ENCODE assay signal across 11 cellular contexts in genomic region chr2:148660999-148661398, GRCh38. TPM values are rescaled to one million over a fixed set of nuclear protein-coding genes. Genes with fewer than 3 reads are reported as not detected.
DNase-seq lines count a peak whose midpoint lies in the region; ATAC-seq lines count a peak whose summit lies in the region.
"Had no signal": no experiment of that assay in that cellular context is flagged by ENCODE, and none has a peak within 500 bp of the region (broad histone marks: within the 10 kb centered on the region; RNA-seq: fewer than 3 reads in every experiment).

No MANE protein-coding gene starts in this region.

- H3K4me1 Mint-ChIP-seq in CD4-positive, alpha-beta memory T cell = peaks cover 61 to 83% (median 74%) of the 10 kb centered on the region in 4 donors
- peaks cover 68% of the 10 kb centered on the region for H3K4me1 Mint-ChIP-seq in activated CD4-positive, alpha-beta memory T cell treated with anti-CD3 and anti-CD28 coated beads for 36 hours (ENCODE audit: low read depth)
- peaks cover 44 to 93% (median 81%) of the 10 kb centered on the region in 7 donors for H3K4me1 Mint-ChIP-seq in naive thymus-derived CD4-positive, alpha-beta T cell

- H3K9me3 ChIP-seq in CD4-positive, alpha-beta memory T cell (ENCODE audit: control insufficient read depth in 1 of 2, low read length in 2 of 2) = no peaks in the 10 kb centered on the region
- no peaks in the 10 kb centered on the region for H3K9me3 ChIP-seq in naive thymus-derived CD4-positive, alpha-beta T cell (ENCODE audit: control insufficient read depth in 2 of 3, low read length in 3 of 3)

- intact Hi-C loops in CD4-positive, alpha-beta memory T cell (cut with micrococcal nuclease) = loop anchor here (1.0 kb wide), 1 partner anchor 10 kb away; no protein-coding TSS in a partner anchor
- intact Hi-C loops in activated CD4-positive, alpha-beta memory T cell treated with anti-CD3 and anti-CD28 coated beads for 36 hours (cut with micrococcal nuclease) = no loop called here
- intact Hi-C loops in naive thymus-derived CD4-positive, alpha-beta T cell (cut with micrococcal nuclease) = no loop called here

- no peak overlapping the region for H3K4me3 ChIP-seq in CD4-positive, alpha-beta memory T cell (ENCODE audit: low read length in 2 of 2)
- H3K4me3 ChIP-seq in naive thymus-derived CD4-positive, alpha-beta T cell (ENCODE audit: low read length) = no peak overlapping the region

- H3K27me3 ChIP-seq in CD4-positive, alpha-beta memory T cell (ENCODE audit: insufficient read depth, low read length) = no peaks in the 10 kb centered on the region
- H3K27me3 ChIP-seq in naive thymus-derived CD4-positive, alpha-beta T cell (ENCODE audit: control insufficient read depth in 2 of 2, insufficient read depth in 2 of 2, low read length in 2 of 2) = no peaks in the 10 kb centered on the region

- no peak for DNase-seq in CD4-positive, alpha-beta memory T cell
- peak; percentile 51 for DNase-seq in HCEC 1CT
- DNase-seq in activated CD4-positive, alpha-beta memory T cell treated with anti-CD3 and anti-CD28 coated beads for 36 hours = no peak
- no peak for DNase-seq in naive thymus-derived CD4-positive, alpha-beta T cell
- DNase-seq: MM.1S, naive B cell, NCI-H2107 had no signal

- POLR2A ChIA-PET in CD4-positive, alpha-beta memory T cell (lab: Charles Lee; ENCODE audit: partially characterized antibody) = interaction anchor here (1.0 to 2.0 kb wide), 4 partner anchors 12 to 134 kb away, joined by 3 to 34 read pairs (median 4); partner anchors contain the start of gene EPC2
- POLR2A ChIA-PET in activated CD4-positive, alpha-beta memory T cell treated with anti-CD3 and anti-CD28 coated beads for 36 hours (lab: Charles Lee) = interaction anchor here (1.7 kb wide), 1 partner anchor 17 kb away, joined by 4 read pairs; the partner anchor contains the start of gene EPC2
- POLR2A ChIA-PET in naive thymus-derived CD4-positive, alpha-beta T cell (lab: Charles Lee) = interaction anchor here (0.6 to 2.0 kb wide), 5 partner anchors 9 to 645 kb away, joined by 3 to 10 read pairs (median 3); no protein-coding TSS in a partner anchor

- CTCF ChIA-PET in CD4-positive, alpha-beta memory T cell (lab: Charles Lee; ENCODE audit: partially characterized antibody) = interaction anchor here (1.3 to 1.9 kb wide), 2 partner anchors 9 to 15 kb away, joined by 3 to 5 read pairs; no protein-coding TSS in a partner anchor
- CTCF ChIA-PET in activated CD4-positive, alpha-beta memory T cell treated with anti-CD3 and anti-CD28 coated beads for 36 hours (lab: Charles Lee) = interaction anchor here (0.8 to 1.4 kb wide), 3 partner anchors 13 to 71 kb away, joined by 3 to 4 read pairs (median 3); no protein-coding TSS in a partner anchor
- CTCF ChIA-PET in naive thymus-derived CD4-positive, alpha-beta T cell (lab: Charles Lee) = interaction anchor here (0.6 to 1.6 kb wide), 3 partner anchors 9 to 135 kb away, joined by 3 to 4 read pairs (median 3); no protein-coding TSS in a partner anchor

- peaks cover 76% of the 10 kb centered on the region for H3K4me1 ChIP-seq in CD4-positive, alpha-beta memory T cell (ENCODE audit: insufficient read depth, low read length)
- peaks cover 36 to 40% of the 10 kb centered on the region in 2 donors for H3K4me1 ChIP-seq in naive thymus-derived CD4-positive, alpha-beta T cell (ENCODE audit: control insufficient read depth in 2 of 2, insufficient read depth in 2 of 2, low read length in 2 of 2)

- peak overlapping the region in 5 of 7 donors; percentile 42 to 80 (median 44) for H3K27ac Mint-ChIP-seq in CD4-positive, alpha-beta memory T cell
- peak overlapping the region; percentile 3 for H3K27ac Mint-ChIP-seq in activated CD4-positive, alpha-beta memory T cell treated with anti-CD3 and anti-CD28 coated beads for 36 hours
- peak overlapping the region in 5 of 9 donors; percentile 8 to 83 (median 28) for H3K27ac Mint-ChIP-seq in naive thymus-derived CD4-positive, alpha-beta T cell

- H3K4me3 Mint-ChIP-seq in CD4-positive, alpha-beta memory T cell = peak overlapping the region in 7 of 8 donors; percentile 9 to 65 (median 43)
- no peak overlapping the region for H3K4me3 Mint-ChIP-seq in activated CD4-positive, alpha-beta memory T cell treated with anti-CD3 and anti-CD28 coated beads for 36 hours
- H3K4me3 Mint-ChIP-seq in naive thymus-derived CD4-positive, alpha-beta T cell = peak overlapping the region in 8 of 10 donors; percentile 18 to 65 (median 42)

- H3K36me3 ChIP-seq in CD4-positive, alpha-beta memory T cell (ENCODE audit: insufficient read depth, low read length) = no peaks in the 10 kb centered on the region
- H3K36me3 ChIP-seq in naive thymus-derived CD4-positive, alpha-beta T cell (ENCODE audit: control insufficient read depth in 2 of 3, insufficient read depth in 3 of 3, low read length in 3 of 3) = no peaks in the 10 kb centered on the region

- no peak for ATAC-seq in naive thymus-derived CD4-positive, alpha-beta T cell
- ATAC-seq in GM21360 (IDR thresholded peaks at IDR 0.05; ENCODE audit: unreplicated experiment) = no peak
- no peak for ATAC-seq in HG02981 (IDR thresholded peaks at IDR 0.05; ENCODE audit: unreplicated experiment)
- no peak for ATAC-seq in GM18519 (IDR thresholded peaks at IDR 0.05; ENCODE audit: low FRiP score, unreplicated experiment)

- H3K27me3 Mint-ChIP-seq in CD4-positive, alpha-beta memory T cell = no peaks in the 10 kb centered on the region
- no peaks in the 10 kb centered on the region for H3K27me3 Mint-ChIP-seq in activated CD4-positive, alpha-beta memory T cell treated with anti-CD3 and anti-CD28 coated beads for 36 hours
- no peaks in the 10 kb centered on the region for H3K27me3 Mint-ChIP-seq in naive thymus-derived CD4-positive, alpha-beta T cell
- H3K27me3 Mint-ChIP-seq: naive B cell had no signal

- H3K36me3 Mint-ChIP-seq in CD4-positive, alpha-beta memory T cell = peaks cover 2 to 4% of the 10 kb centered on the region in 2 donors
- H3K36me3 Mint-ChIP-seq in activated CD4-positive, alpha-beta memory T cell treated with anti-CD3 and anti-CD28 coated beads for 36 hours = peaks cover 8% of the 10 kb centered on the region
- H3K36me3 Mint-ChIP-seq in naive thymus-derived CD4-positive, alpha-beta T cell = peaks cover 0 to 14% (median 3%) of the 10 kb centered on the region in 5 donors
- H3K36me3 Mint-ChIP-seq: naive B cell had no signal

- H3K27ac ChIP-seq in CD4-positive, alpha-beta memory T cell (ENCODE audit: low read depth, low read length) = no peak overlapping the region
- no peak overlapping the region for H3K27ac ChIP-seq in naive thymus-derived CD4-positive, alpha-beta T cell (ENCODE audit: low read depth, low read length)

- H3K9me3 Mint-ChIP-seq in CD4-positive, alpha-beta memory T cell = peaks cover 0 to 4% (median 0%) of the 10 kb centered on the region in 8 donors
- H3K9me3 Mint-ChIP-seq in activated CD4-positive, alpha-beta memory T cell treated with anti-CD3 and anti-CD28 coated beads for 36 hours = peaks cover 5% of the 10 kb centered on the region
- peaks cover 0 to 9% (median 0%) of the 10 kb centered on the region in 11 donors for H3K9me3 Mint-ChIP-seq in naive thymus-derived CD4-positive, alpha-beta T cell
- H3K9me3 Mint-ChIP-seq: activated T-helper 2 cell treated with anti-CD3 and anti-CD28 coated beads, Interferon-gamma antibody, Interleukin-2, Interleukin-4, amounts not matched to agents 10 μg/mL and 5 μg/mL and 100 μg/mL, durations not matched to agents 14 hours and 24 hours and 36 hours had no signal

RNA-seq across cellular contexts. Expression of gene EPC2, which starts 16.4 kb away (rescaled TPM):
- total RNA-seq in CD4-positive, alpha-beta memory T cell = 10 to 100 TPM; 70.9 to 77.9 TPM
- 1 to 10 TPM; 1.4 to 3.8 TPM for polyA plus RNA-seq in CD4-positive, alpha-beta memory T cell
- 10 to 100 TPM; 16.7 to 16.9 TPM for total RNA-seq in activated CD4-positive, alpha-beta memory T cell treated with anti-CD3 and anti-CD28 coated beads for 36 hours
- 10 to 100 TPM; 40.7 to 91.0 (median 80.1) TPM for total RNA-seq in naive thymus-derived CD4-positive, alpha-beta T cell
- 1 to 10 TPM; 3.9 to 4.0 TPM for polyA plus RNA-seq in naive thymus-derived CD4-positive, alpha-beta T cell
